ENCODE assay signal across 34 cellular contexts in the genomic region with DNA sequence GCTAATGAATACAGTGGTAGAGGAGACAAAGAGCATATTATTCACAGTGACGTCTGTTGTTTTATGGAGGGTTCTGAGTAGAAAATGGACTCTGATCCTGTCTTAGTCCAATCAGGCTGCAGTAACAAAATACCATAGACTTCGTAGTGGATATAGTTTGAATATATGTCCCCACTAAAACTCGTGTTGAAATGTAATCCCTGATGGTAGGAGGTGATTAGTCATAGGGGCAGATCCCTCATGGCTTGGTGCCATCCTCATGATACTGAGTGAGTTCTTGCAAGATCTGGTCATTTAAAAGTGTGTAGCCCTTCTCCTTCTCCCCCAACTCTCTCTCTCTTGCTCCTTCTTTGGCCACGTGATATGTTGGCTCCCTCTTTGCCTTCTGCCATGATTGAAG.
A peak's percentile ranks its signal among the peaks of the same experiment; 100 is the strongest.
DNase-seq lines count a peak whose midpoint lies in the region; ATAC-seq, FAIRE-seq and TF ChIP-seq lines count a peak whose summit lies in the region.
"Had no signal": no experiment of that assay in that cellular context is flagged by ENCODE, and none has a peak within 500 bp of the region (broad histone marks: within the 10 kb centered on the region; RNA-seq: fewer than 3 reads in every experiment).

No MANE protein-coding gene starts in this region.

- no peak for ATAC-seq in HG03342 (IDR thresholded peaks at IDR 0.05; ENCODE audit: unreplicated experiment)
- ATAC-seq: HCT116, heart left ventricle, left lobe of liver, upper lobe of right lung had no signal

- DNase-seq in EH (ENCODE audit: low read depth) (peak; percentile 38), MG63 (peak; percentile 45), choroid plexus epithelial cell (ENCODE audit: low read depth) (peak; percentile 58), keratinocyte (ENCODE audit: low read depth, low spot score) (no peak), neural progenitor cell (ENCODE audit: low spot score) (no peak), COR-L47 (lab: John Stamatoyannopoulos, UW) (no peak), dedifferentiated amniotic fluid mesenchymal stem cell (ENCODE audit: extremely low spot score) (no peak)
- DNase-seq: ACHN; activated B cell treated with CpG ODN at 0.5 μM for 24 hours; activated CD4-positive, alpha-beta memory T cell treated with anti-CD3 and anti-CD28 coated beads for 36 hours; activated CD8-positive, alpha-beta memory T cell treated with anti-CD3 and anti-CD28 coated beads, Interleukin-2, amount 50 U/mL, for 48 hours; activated effector memory CD4-positive, alpha-beta T cell treated with Interleukin-2 at 50 U/mL for 16 hours; activated naive CD8-positive, alpha-beta T cell treated with anti-CD3 and anti-CD28 coated beads for 36 hours; DND-41; heart left ventricle; KG1; mesendoderm; NCI-H1048; NCI-H187; NCI-H2171 treated with DMSO at 0.1 percent for 48 hours; NCI-H524 treated with DMSO at 0.1 percent for 48 hours; NK-92 treated with Interleukin-12 subunit alpha and Interleukin-12 subunit beta, amount 100 ng/mL, for 24 hours; nucleus accumbens; SHP77 treated with DMSO at 0.1 percent for 48 hours; stimulated activated CD4-positive, alpha-beta T cell treated with anti-CD3 and anti-CD28 coated beads, Interleukin-2, amount 100 ng/mL, for 24 hours; SW 1271; T1000; upper lobe of right lung had no signal

- no peaks in the 10 kb centered on the region for H3K4me1 ChIP-seq in keratinocyte (ENCODE audit: control insufficient read depth, extremely low read depth, insufficient read depth, low read length)
- H3K4me1 ChIP-seq in neural progenitor cell: peaks cover 2% of the 10 kb centered on the region
- H3K4me1 ChIP-seq: BLaER1, esophagus muscularis mucosa, heart left ventricle, upper lobe of right lung had no signal

- dilution Hi-C loops in keratinocyte (cut with MboI; ENCODE audit: extremely low pct_ligation_motif_present, low sequenced_read_pairs): no loop called here

- H3K4me3 ChIP-seq in MG63 (no peak overlapping the region), choroid plexus epithelial cell (ENCODE audit: low read depth, low read length) (no peak overlapping the region), keratinocyte (ENCODE audit: control insufficient read depth in 2 of 3, extremely low read depth in 1 of 3, insufficient read depth in 2 of 3, low read depth in 1 of 3, low read length in 3 of 3) (no peak overlapping the region), neural progenitor cell (no peak overlapping the region)
- H3K4me3 ChIP-seq: BLaER1, esophagus muscularis mucosa, heart left ventricle, smooth muscle cell, upper lobe of right lung had no signal

- no peak overlapping the region for H3K27ac Mint-ChIP-seq in neural progenitor cell
- H3K27ac Mint-ChIP-seq: activated B cell treated with CpG ODN at 0.5 μM for 24 hours; activated CD4-positive, alpha-beta memory T cell treated with anti-CD3 and anti-CD28 coated beads for 36 hours; activated naive CD8-positive, alpha-beta T cell treated with anti-CD3 and anti-CD28 coated beads for 36 hours had no signal

- no peaks in the 10 kb centered on the region for H3K36me3 Mint-ChIP-seq in neural progenitor cell
- H3K36me3 Mint-ChIP-seq: activated CD4-positive, alpha-beta memory T cell treated with anti-CD3 and anti-CD28 coated beads for 36 hours; activated naive CD8-positive, alpha-beta T cell treated with anti-CD3 and anti-CD28 coated beads for 36 hours had no signal

- no peaks in the 10 kb centered on the region for H3K27me3 ChIP-seq in MG63
- H3K27me3 ChIP-seq in keratinocyte (ENCODE audit: control insufficient read depth, extremely low read depth, insufficient read depth, low read length): no peaks in the 10 kb centered on the region
- H3K27me3 ChIP-seq in neural progenitor cell: no peaks in the 10 kb centered on the region
- H3K27me3 ChIP-seq: BLaER1, esophagus muscularis mucosa, heart left ventricle, upper lobe of right lung had no signal

- no peak overlapping the region for H3K27ac ChIP-seq in keratinocyte (ENCODE audit: control insufficient read depth, insufficient read depth, low read length)
- H3K27ac ChIP-seq in neural progenitor cell: no peak overlapping the region
- H3K27ac ChIP-seq: BLaER1, esophagus muscularis mucosa, heart left ventricle, upper lobe of right lung had no signal

- H3K9ac ChIP-seq in keratinocyte (ENCODE audit: control insufficient read depth, extremely low read depth, insufficient read depth, low read length) (no peak overlapping the region), neural progenitor cell (no peak overlapping the region)
- H3K9ac ChIP-seq: BLaER1 had no signal

- H2AFZ ChIP-seq in keratinocyte (ENCODE audit: control insufficient read depth, low read length): no peak overlapping the region
- H2AFZ ChIP-seq in neural progenitor cell (replicated peaks): no peak overlapping the region

- H3K27me3 Mint-ChIP-seq in neural progenitor cell (ENCODE audit: insufficient read depth, low read depth): no peaks in the 10 kb centered on the region
- H3K27me3 Mint-ChIP-seq: activated B cell treated with CpG ODN at 0.5 μM for 24 hours; activated CD4-positive, alpha-beta memory T cell treated with anti-CD3 and anti-CD28 coated beads for 36 hours; activated naive CD8-positive, alpha-beta T cell treated with anti-CD3 and anti-CD28 coated beads for 36 hours had no signal

- no peaks in the 10 kb centered on the region for H3K79me2 ChIP-seq in keratinocyte (ENCODE audit: control insufficient read depth, insufficient read depth, low read length)
- no peaks in the 10 kb centered on the region for H3K79me2 ChIP-seq in neural progenitor cell (ENCODE audit: low read depth)

- H3K9me1 ChIP-seq in keratinocyte (ENCODE audit: control insufficient read depth, extremely low read depth, insufficient read depth, low read length): no peaks in the 10 kb centered on the region

- no peaks in the 10 kb centered on the region for H3F3A ChIP-seq in neural progenitor cell (ENCODE audit: low read depth)

- H3K9me3 ChIP-seq in MG63 (0 out of 2 replicates have a peak, but pooled peaks cover 2% of the 10 kb centered on the region), keratinocyte (ENCODE audit: control insufficient read depth, low read depth, low read length) (no peaks in the 10 kb centered on the region), neural progenitor cell (ENCODE audit: low read depth) (no peaks in the 10 kb centered on the region)
- H3K9me3 ChIP-seq: esophagus muscularis mucosa, heart left ventricle, upper lobe of right lung had no signal

- H3K4me2 ChIP-seq in keratinocyte (ENCODE audit: control insufficient read depth, extremely low read depth, insufficient read depth, low read depth, low read length): no peak overlapping the region
- H3K4me2 ChIP-seq in neural progenitor cell: no peak overlapping the region
- H3K4me2 ChIP-seq: BLaER1, smooth muscle cell had no signal

- peak; percentile 67 for FAIRE-seq in keratinocyte (lab: Jason Lieb, UNC)

- H3K4me1 Mint-ChIP-seq in neural progenitor cell: peaks cover 2% of the 10 kb centered on the region
- H3K4me1 Mint-ChIP-seq: activated B cell treated with CpG ODN at 0.5 μM for 24 hours; activated naive CD8-positive, alpha-beta T cell treated with anti-CD3 and anti-CD28 coated beads for 36 hours had no signal

- TF ChIP-seq CTCF in choroid plexus epithelial cell (conservative IDR thresholded peaks at IDR 0.05; ENCODE audit: low read depth, low read length) (no peak), keratinocyte (optimal IDR thresholded peaks at IDR 0.05 in 1 of 3, IDR thresholded peaks at IDR 0.05 in 1 of 3, conservative IDR thresholded peaks at IDR 0.05 in 1 of 3; ENCODE audit: extremely low read depth in 1 of 3, insufficient read depth in 2 of 3, low read length in 3 of 3) (no peak), neural progenitor cell (IDR thresholded peaks at IDR 0.05) (no peak)

- no peaks in the 10 kb centered on the region for H3K36me3 ChIP-seq in MG63
- no peaks in the 10 kb centered on the region for H3K36me3 ChIP-seq in keratinocyte (ENCODE audit: control insufficient read depth in 2 of 2, extremely low read depth in 1 of 2, insufficient read depth in 2 of 2, low read length in 2 of 2)
- H3K36me3 ChIP-seq in neural progenitor cell: no peaks in the 10 kb centered on the region
- H3K36me3 ChIP-seq: BLaER1, esophagus muscularis mucosa, heart left ventricle, upper lobe of right lung had no signal

- H4K20me1 ChIP-seq in keratinocyte (ENCODE audit: control insufficient read depth, extremely low read depth, insufficient read depth, low read length) (no peaks in the 10 kb centered on the region), neural progenitor cell (ENCODE audit: low read depth) (no peaks in the 10 kb centered on the region)
- H4K20me1 ChIP-seq: BLaER1 had no signal

- no peak overlapping the region for H3K4me3 Mint-ChIP-seq in neural progenitor cell
- H3K4me3 Mint-ChIP-seq: activated B cell treated with CpG ODN at 0.5 μM for 24 hours; activated CD4-positive, alpha-beta memory T cell treated with anti-CD3 and anti-CD28 coated beads for 36 hours; activated naive CD8-positive, alpha-beta T cell treated with anti-CD3 and anti-CD28 coated beads for 36 hours had no signal

- H3K9me3 Mint-ChIP-seq in neural progenitor cell: peaks cover 5% of the 10 kb centered on the region

Comparison
In these comparisons a context has a peak if more than half of its experiments do, and no peak if none do; other contexts are left out.
1. DNase-seq: peak in EH (single experiment), MG63 (single experiment) and choroid plexus epithelial cell (single experiment); none in keratinocyte (single experiment), neural progenitor cell (single experiment), COR-L47 (single experiment) and dedifferentiated amniotic fluid mesenchymal stem cell (single experiment).